In genomic region chr22:19179472-19180048, GRCh38 we compare ENCODE assay signal across 8 cellular contexts. TPM values are rescaled to one million over a fixed set of nuclear protein-coding genes. Genes with fewer than 3 reads are reported as not detected.
DNase-seq lines count a peak whose midpoint lies in the region; ATAC-seq and TF ChIP-seq lines count a peak whose summit lies in the region.

No MANE protein-coding gene starts in this region.

- H3K9me3 Mint-ChIP-seq in activated T-helper 2 cell treated with anti-CD3 and anti-CD28 coated beads, Interferon-gamma antibody, Interleukin-2, Interleukin-4, amounts not matched to agents 10 μg/mL and 5 μg/mL and 100 μg/mL, durations not matched to agents 14 hours and 24 hours and 36 hours, result no peaks in the 10 kb centered on the region
- H3K9me3 Mint-ChIP-seq in natural killer cell, result no peaks in the 10 kb centered on the region

- peak overlapping the region; percentile 79 for H3K4me3 Mint-ChIP-seq in activated T-helper 2 cell treated with anti-CD3 and anti-CD28 coated beads, Interferon-gamma antibody, Interleukin-2, Interleukin-4, amounts not matched to agents 10 μg/mL and 5 μg/mL and 100 μg/mL, durations not matched to agents 14 hours and 24 hours and 36 hours (ENCODE audit: low read depth)
- H3K4me3 Mint-ChIP-seq in natural killer cell, result peak overlapping the region; percentile 88

- H3K4me3 ChIP-seq in GM06990 (replicated peaks; ENCODE audit: low read depth, low read length), result peak overlapping the region; percentile 78
- peak overlapping the region; percentile 72 to 92 for H3K4me3 ChIP-seq in vagina

- H3K27ac ChIP-seq in vagina, result peak overlapping the region; percentile 79

- H3K4me1 ChIP-seq in vagina, result peaks cover 38% of the 10 kb centered on the region

- peak; percentile 79 for TF ChIP-seq CTCF in GM06990 (IDR thresholded peaks at IDR 0.05; ENCODE audit: insufficient read depth, low read length, poor library complexity, severe bottlenecking)
- peak; percentile 65 for TF ChIP-seq CTCF in natural killer cell (IDR thresholded peaks at IDR 0.05)
- TF ChIP-seq CTCF in vagina (IDR thresholded peaks at IDR 0.05), result peak in 2 of 3 experiments; percentile 32 to 62

- peaks cover 6% of the 10 kb centered on the region for H3K36me3 Mint-ChIP-seq in activated T-helper 2 cell treated with anti-CD3 and anti-CD28 coated beads, Interferon-gamma antibody, Interleukin-2, Interleukin-4, amounts not matched to agents 10 μg/mL and 5 μg/mL and 100 μg/mL, durations not matched to agents 14 hours and 24 hours and 36 hours (ENCODE audit: low read depth)
- no peaks in the 10 kb centered on the region for H3K36me3 Mint-ChIP-seq in natural killer cell

- H3K27me3 ChIP-seq in GM06990 (replicated peaks; ENCODE audit: control insufficient read depth, insufficient read depth, low read length) (no peaks in the 10 kb centered on the region; the same call in none of the 2 replicates), vagina (no peaks in the 10 kb centered on the region)

- H3K27ac Mint-ChIP-seq in activated T-helper 2 cell treated with anti-CD3 and anti-CD28 coated beads, Interferon-gamma antibody, Interleukin-2, Interleukin-4, amounts not matched to agents 10 μg/mL and 5 μg/mL and 100 μg/mL, durations not matched to agents 14 hours and 24 hours and 36 hours, result peak overlapping the region; percentile 58
- H3K27ac Mint-ChIP-seq in natural killer cell, result peak overlapping the region; percentile 46 to 79

- TF ChIP-seq POLR2A in vagina (IDR thresholded peaks at IDR 0.05), result no peak

- H3K36me3 ChIP-seq in GM06990 (ENCODE audit: control insufficient read depth, insufficient read depth, low read length) (peaks cover 3% of the 10 kb centered on the region), vagina (no peaks in the 10 kb centered on the region)

- H3K27me3 Mint-ChIP-seq in activated T-helper 2 cell treated with anti-CD3 and anti-CD28 coated beads, Interferon-gamma antibody, Interleukin-2, Interleukin-4, amounts not matched to agents 10 μg/mL and 5 μg/mL and 100 μg/mL, durations not matched to agents 14 hours and 24 hours and 36 hours (ENCODE audit: low read depth), result no peaks in the 10 kb centered on the region
- no peaks in the 10 kb centered on the region for H3K27me3 Mint-ChIP-seq in natural killer cell (ENCODE audit: low read depth in 2 of 2)

- intact Hi-C loops in activated T-helper 2 cell treated with anti-CD3 and anti-CD28 coated beads, Interferon-gamma antibody, Interleukin-2, Interleukin-4, amounts not matched to agents 10 μg/mL and 5 μg/mL and 100 μg/mL, durations not matched to agents 14 hours and 24 hours and 36 hours (cut with micrococcal nuclease), result loop anchor here (2.0 kb wide), 3 partner anchors 35 to 299 kb away; partner anchors contain the start of genes CDC45, CLTCL1, ESS2 and UFD1
- intact Hi-C loops in natural killer cell (cut with micrococcal nuclease), result loop anchor here (2.0 kb wide), 2 partner anchors 57 to 299 kb away; partner anchors contain the start of genes CDC45, DGCR2 and UFD1
- intact Hi-C loops in vagina (cut with DNase I), result no loop called here

- peak; percentile 67 for DNase-seq in A172 (ENCODE audit: low spot score)
- peak; percentile 75 for DNase-seq in GM06990 (ENCODE audit: extremely low read depth, insufficient read length)
- DNase-seq in NCI-H524 treated with DMSO at 0.1 percent for 48 hours (lab: John Stamatoyannopoulos, UW), result peak; percentile 26
- DNase-seq in activated T-helper 2 cell treated with anti-CD3 and anti-CD28 coated beads, Interferon-gamma antibody, Interleukin-2, Interleukin-4, amounts not matched to agents 10 μg/mL and 5 μg/mL and 100 μg/mL, durations not matched to agents 14 hours and 24 hours and 36 hours (ENCODE audit: low spot score), result peak; percentile 48
- DNase-seq in fibroblast of the conjunctiva (ENCODE audit: low read depth), result peak; percentile 82
- peak; percentile 44 for DNase-seq in natural killer cell
- DNase-seq in vagina (ENCODE audit: extremely low spot score in 2 of 2), result no peak

- no peaks in the 10 kb centered on the region for H3K9me3 ChIP-seq in vagina

- peaks cover 18% of the 10 kb centered on the region for H3K4me1 Mint-ChIP-seq in activated T-helper 2 cell treated with anti-CD3 and anti-CD28 coated beads, Interferon-gamma antibody, Interleukin-2, Interleukin-4, amounts not matched to agents 10 μg/mL and 5 μg/mL and 100 μg/mL, durations not matched to agents 14 hours and 24 hours and 36 hours (ENCODE audit: low read depth)
- peaks cover 6 to 11% of the 10 kb centered on the region in 2 donors for H3K4me1 Mint-ChIP-seq in natural killer cell

- peak; percentile 44 for ATAC-seq in HG03175 (IDR thresholded peaks at IDR 0.05; ENCODE audit: unreplicated experiment)
- ATAC-seq in natural killer cell, result peak; percentile 61 to 74 (median 71)

RNA-seq across cellular contexts. Expression of gene SLC25A1, which starts 1.0 kb away (rescaled TPM):
- total RNA-seq in A172 (2014; rRNA removed; shearing (Covaris generic)), result 62.6 and 83.8 TPM in 2 replicates
- total RNA-seq in activated T-helper 2 cell treated with anti-CD3 and anti-CD28 coated beads, Interferon-gamma antibody, Interleukin-2, Interleukin-4, amounts not matched to agents 10 μg/mL and 5 μg/mL and 100 μg/mL, durations not matched to agents 14 hours and 24 hours and 36 hours, result 52.0 and 53.1 TPM in 2 replicates
- total RNA-seq in natural killer cell (10 to 100 TPM; 24.8 to 29.6 (median 26.9) TPM), vagina (44.2 TPM)

RNA-seq across cellular contexts. Expression of gene GSC2, which starts 29.5 kb away (rescaled TPM):
- total RNA-seq in A172 (2014; rRNA removed; shearing (Covaris generic)), result not detected in 2 replicates
- total RNA-seq in activated T-helper 2 cell treated with anti-CD3 and anti-CD28 coated beads, Interferon-gamma antibody, Interleukin-2, Interleukin-4, amounts not matched to agents 10 μg/mL and 5 μg/mL and 100 μg/mL, durations not matched to agents 14 hours and 24 hours and 36 hours, result not detected in 2 replicates
- not detected for total RNA-seq in natural killer cell
- total RNA-seq in vagina, result not detected

RNA-seq across cellular contexts. Expression of gene ESS2, which starts 35.1 kb away (rescaled TPM):
- 12.0 and 12.8 TPM in 2 replicates for total RNA-seq in A172 (2014; rRNA removed; shearing (Covaris generic))
- total RNA-seq in activated T-helper 2 cell treated with anti-CD3 and anti-CD28 coated beads, Interferon-gamma antibody, Interleukin-2, Interleukin-4, amounts not matched to agents 10 μg/mL and 5 μg/mL and 100 μg/mL, durations not matched to agents 14 hours and 24 hours and 36 hours, result 19.4 and 20.3 TPM in 2 replicates
- total RNA-seq in natural killer cell (10 to 100 TPM; 47.6 to 51.6 (median 47.7) TPM), vagina (13.8 TPM)

RNA-seq across cellular contexts. Expression of gene TSSK2, which starts 48.5 kb away (rescaled TPM):
- not detected in 2 replicates for total RNA-seq in A172 (2014; rRNA removed; shearing (Covaris generic))
- total RNA-seq in activated T-helper 2 cell treated with anti-CD3 and anti-CD28 coated beads, Interferon-gamma antibody, Interleukin-2, Interleukin-4, amounts not matched to agents 10 μg/mL and 5 μg/mL and 100 μg/mL, durations not matched to agents 14 hours and 24 hours and 36 hours, result not detected in 2 replicates
- total RNA-seq in natural killer cell (not detected), vagina (not detected)

RNA-seq across cellular contexts. Expression of gene DGCR2, which starts 57.3 kb away (rescaled TPM):
- 15.6 and 22.8 TPM in 2 replicates for total RNA-seq in A172 (2014; rRNA removed; shearing (Covaris generic))
- 20.8 and 22.5 TPM in 2 replicates for total RNA-seq in activated T-helper 2 cell treated with anti-CD3 and anti-CD28 coated beads, Interferon-gamma antibody, Interleukin-2, Interleukin-4, amounts not matched to agents 10 μg/mL and 5 μg/mL and 100 μg/mL, durations not matched to agents 14 hours and 24 hours and 36 hours
- total RNA-seq in natural killer cell (10 to 100 TPM; 27.5 to 44.1 (median 41.3) TPM), vagina (66.3 TPM)

Comparison
In these comparisons a context has a peak if more than half of its experiments do, and no peak if none do; other contexts are left out.
1. DNase-seq: peak in A172 (single experiment), GM06990 (single experiment), NCI-H524 treated with DMSO at 0.1 percent for 48 hours (single experiment), activated T-helper 2 cell treated with anti-CD3 and anti-CD28 coated beads, Interferon-gamma antibody, Interleukin-2, Interleukin-4, amounts not matched to agents 10 μg/mL and 5 μg/mL and 100 μg/mL, durations not matched to agents 14 hours and 24 hours and 36 hours (single experiment), fibroblast of the conjunctiva (single experiment) and natural killer cell (single experiment); none in vagina (0 of 2).
2. Peak in every context shown above with its lines, with median percentiles within 50 percentile points of each other: CTCF ChIP-seq.